15 cellular contexts compared by ENCODE assay signal in the genomic region with DNA sequence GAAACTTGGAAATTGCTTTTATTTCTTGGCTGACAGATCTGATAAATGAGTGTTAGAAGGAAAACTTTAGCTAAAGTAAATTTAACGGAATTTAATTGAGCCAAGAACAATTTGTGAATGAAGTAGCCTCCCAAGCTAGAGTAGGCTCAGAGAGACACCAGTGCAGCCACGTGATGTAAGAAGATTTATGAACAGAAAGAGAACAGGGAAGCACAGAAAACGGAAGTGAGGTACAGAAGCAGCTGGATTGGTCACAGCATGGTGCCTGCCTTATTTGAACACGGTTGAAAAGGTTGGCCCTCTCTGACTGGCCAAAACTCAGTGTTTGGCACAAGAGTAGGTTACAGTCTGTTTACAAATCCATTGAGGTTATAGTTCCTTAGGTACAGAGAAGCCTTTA. TPM values are rescaled to one million over a fixed set of nuclear protein-coding genes. Genes with fewer than 3 reads are reported as not detected.
DNase-seq lines count a peak whose midpoint lies in the region; ATAC-seq and TF ChIP-seq lines count a peak whose summit lies in the region.
"Had no signal": no experiment of that assay in that cellular context is flagged by ENCODE, and none has a peak within 500 bp of the region (broad histone marks: within the 10 kb centered on the region; RNA-seq: fewer than 3 reads in every experiment).

No MANE protein-coding gene starts in this region.

- H3K36me3 Mint-ChIP-seq in CD4-positive, alpha-beta T cell (ENCODE audit: low read depth): peaks cover 4% of the 10 kb centered on the region

- POLR2A ChIA-PET in OCI-LY7 (lab: Charles Lee): interaction anchor here (0.5 to 3.2 kb wide), 4 partner anchors 11 to 1851 kb away, joined by 3 to 13 read pairs (median 5); no protein-coding TSS in a partner anchor
- POLR2A ChIA-PET in CD4-positive, alpha-beta T cell (lab: Charles Lee): interaction anchor here (1.2 kb wide), 1 partner anchor 15 kb away, joined by 5 read pairs; no protein-coding TSS in a partner anchor

- H3K27me3 ChIP-seq in left lung: no peaks in the 10 kb centered on the region
- no peaks in the 10 kb centered on the region for H3K27me3 ChIP-seq in CD4-positive, alpha-beta T cell (ENCODE audit: control insufficient read depth, insufficient read depth, low read length)
- no peaks in the 10 kb centered on the region for H3K27me3 ChIP-seq in sigmoid colon
- H3K27me3 ChIP-seq: BE2C had no signal

- no peaks in the 10 kb centered on the region for H3K9me2 ChIP-seq in OCI-LY7 (ENCODE audit: insufficient read depth, low read length)

- no peaks in the 10 kb centered on the region for H4K20me1 ChIP-seq in OCI-LY7 (ENCODE audit: insufficient read depth, low read length)

- intact Hi-C loops in OCI-LY7 (cut with micrococcal nuclease; ENCODE audit: unreplicated experiment): no loop called here
- intact Hi-C loops in left lung (cut with DNase I): no loop called here
- intact Hi-C loops in CD4-positive, alpha-beta T cell (cut with DNase I, micrococcal nuclease): no loop called here
- intact Hi-C loops in sigmoid colon (cut with DNase I): no loop called here

- peak; percentile 65 for ATAC-seq in HG02938 (IDR thresholded peaks at IDR 0.05; ENCODE audit: unreplicated experiment)
- ATAC-seq in left lung: peak; percentile 58
- no peak for ATAC-seq in CD4-positive, alpha-beta T cell (ENCODE audit: poor library complexity)
- ATAC-seq: psoas muscle had no signal

- no peaks in the 10 kb centered on the region for H3K4me1 Mint-ChIP-seq in CD4-positive, alpha-beta T cell (ENCODE audit: low read depth)

- DNase-seq in GM12865 (ENCODE audit: low read depth) (peak; percentile 38), OCI-LY7 (ENCODE audit: low spot score) (peak; percentile 57), left lung (no peak), coronary artery (ENCODE audit: low spot score) (no peak), sigmoid colon (no peak)
- DNase-seq in CD4-positive, alpha-beta T cell: no peak
- no peak for DNase-seq in activated CD4-positive, CD25-positive, alpha-beta regulatory T cell treated with anti-CD3 and anti-CD28 coated beads, Interleukin-2, amount 50 U/mL, for 72 hours
- DNase-seq: activated CD8-positive, alpha-beta memory T cell treated with anti-CD3 and anti-CD28 coated beads, Interleukin-2, amount 50 U/mL, for 4 hours; BE2C; NCI-H2227 treated with DMSO at 0.1 percent for 48 hours; psoas muscle; SIG-M5; WERI-Rb-1 had no signal

- no peak for TF ChIP-seq CTCF in GM12865 (IDR thresholded peaks at IDR 0.05; ENCODE audit: insufficient read depth, low read depth, low read length, missing control alignments)
- no peak for TF ChIP-seq CTCF in OCI-LY7 (conservative IDR thresholded peaks at IDR 0.05; ENCODE audit: low read length)
- no peak for TF ChIP-seq CTCF in left lung (IDR thresholded peaks at IDR 0.05)
- TF ChIP-seq CTCF in coronary artery (IDR thresholded peaks at IDR 0.05): no peak
- TF ChIP-seq CTCF in CD4-positive, alpha-beta T cell (IDR thresholded peaks at IDR 0.05): no peak
- no peak for TF ChIP-seq CTCF in sigmoid colon (IDR thresholded peaks at IDR 0.05)

- H3K27ac Mint-ChIP-seq in CD4-positive, alpha-beta T cell: no peak overlapping the region
- H3K27ac Mint-ChIP-seq: stimulated activated naive CD8-positive, alpha-beta T cell treated with anti-CD3 and anti-CD28 coated beads, Interleukin-15, Interleukin-2, amounts not matched to agents 100 ng/mL and 50 ng/mL, for 24 hours had no signal

- H3K9me3 ChIP-seq in OCI-LY7 (ENCODE audit: low read length) (peaks cover 18% of the 10 kb centered on the region; the same call in 1 of the 2 replicates), left lung (peaks cover 0 to 4% of the 10 kb centered on the region in 2 donors), sigmoid colon (peaks cover 0 to 4% (median 0%) of the 10 kb centered on the region in 4 donors)
- no peaks in the 10 kb centered on the region for H3K9me3 ChIP-seq in CD4-positive, alpha-beta T cell (ENCODE audit: control insufficient read depth, low read length)
- H3K9me3 ChIP-seq: BE2C, psoas muscle had no signal

- CTCF ChIA-PET in OCI-LY7 (lab: Charles Lee; ENCODE audit: unreplicated experiment): no interaction called here
- CTCF ChIA-PET in CD4-positive, alpha-beta T cell (lab: Charles Lee): no interaction called here

- WGBS in sigmoid colon, 2 donors: 55 to 87% methylated on average over 4 of the region's 4 CpGs

- BruUV-seq in OCI-LY7 (replicated peaks; lab: Mats Ljungman, UMichigan): no TSS peak

- no peaks in the 10 kb centered on the region for H3K27me3 Mint-ChIP-seq in CD4-positive, alpha-beta T cell
- H3K27me3 Mint-ChIP-seq: stimulated activated naive CD8-positive, alpha-beta T cell treated with anti-CD3 and anti-CD28 coated beads, Interleukin-15, Interleukin-2, amounts not matched to agents 100 ng/mL and 50 ng/mL, for 24 hours had no signal

- H3K79me2 ChIP-seq in OCI-LY7 (ENCODE audit: insufficient read depth, low read depth, low read length): no peaks in the 10 kb centered on the region

- no peak overlapping the region for H3K4me3 ChIP-seq in GM12865 (ENCODE audit: low read depth, low read length)
- H3K4me3 ChIP-seq in OCI-LY7 (ENCODE audit: low read depth, low read length, poor library complexity, severe bottlenecking): no peak overlapping the region
- no peak overlapping the region for H3K4me3 ChIP-seq in left lung
- H3K4me3 ChIP-seq in coronary artery: no peak overlapping the region
- no peak overlapping the region for H3K4me3 ChIP-seq in sigmoid colon
- H3K4me3 ChIP-seq: psoas muscle had no signal

- no peak overlapping the region for H3K4me3 Mint-ChIP-seq in CD4-positive, alpha-beta T cell
- H3K4me3 Mint-ChIP-seq: stimulated activated naive CD8-positive, alpha-beta T cell treated with anti-CD3 and anti-CD28 coated beads, Interleukin-15, Interleukin-2, amounts not matched to agents 100 ng/mL and 50 ng/mL, for 24 hours had no signal

- no peak for TF ChIP-seq POLR2A in sigmoid colon (IDR thresholded peaks at IDR 0.05)

- H3K4me2 ChIP-seq in OCI-LY7 (ENCODE audit: low read length): peak overlapping the region; percentile 27; the same call in 1 of the 2 replicates

- H3K36me3 ChIP-seq in OCI-LY7 (ENCODE audit: insufficient read depth, low read length) (no peaks in the 10 kb centered on the region), left lung (no peaks in the 10 kb centered on the region), sigmoid colon (no peaks in the 10 kb centered on the region)
- H3K36me3 ChIP-seq: BE2C, WERI-Rb-1 had no signal

- H2AFZ ChIP-seq in OCI-LY7 (ENCODE audit: low read length): peak overlapping the region; percentile 98

- no peak for TF ChIP-seq EP300 in sigmoid colon (IDR thresholded peaks at IDR 0.05)

- H3K27ac ChIP-seq in OCI-LY7 (ENCODE audit: low read depth, low read length, poor library complexity, severe bottlenecking) (no peak overlapping the region), left lung (peak overlapping the region in 1 of 2 donors; percentile 64), coronary artery (no peak overlapping the region), sigmoid colon (no peak overlapping the region)
- H3K27ac ChIP-seq in CD4-positive, alpha-beta T cell (ENCODE audit: low read depth, low read length): no peak overlapping the region
- H3K27ac ChIP-seq: psoas muscle, WERI-Rb-1 had no signal

- peaks cover 3% of the 10 kb centered on the region for H3K9me3 Mint-ChIP-seq in CD4-positive, alpha-beta T cell

- H3K4me1 ChIP-seq in OCI-LY7 (ENCODE audit: insufficient read depth, low read length, poor library complexity, severe bottlenecking): peaks cover 8% of the 10 kb centered on the region
- peaks cover 0 to 41% of the 10 kb centered on the region in 2 donors for H3K4me1 ChIP-seq in left lung
- no peaks in the 10 kb centered on the region for H3K4me1 ChIP-seq in sigmoid colon
- H3K4me1 ChIP-seq: BE2C, psoas muscle had no signal

RNA-seq across cellular contexts. Expression of gene IFNGR1, which starts 29.5 kb away (rescaled TPM):
- total RNA-seq in OCI-LY7 (2014; rRNA removed; shearing (Covaris generic)): 23.2 and 25.6 TPM in 2 replicates
- total RNA-seq in OCI-LY7 (2022) (22.8 and 23.6 TPM in 2 replicates), left lung (100 to 1,000 TPM; 131 to 171 TPM), sigmoid colon (10 to 100 TPM; 47.4 to 67.1 (median 62.3) TPM)
- total RNA-seq in CD4-positive, alpha-beta T cell: 10 to 100 TPM; 81.7 to 84.3 TPM
- 100 to 1,000 TPM in 1 of 3 donors, 10 to 100 TPM in 2; 32.4 to 116 (median 52.7) TPM for polyA plus RNA-seq in sigmoid colon

Comparison
In these comparisons a context has a peak if more than half of its experiments do, and no peak if none do; other contexts are left out.
1. DNase-seq: peak in GM12865 (single experiment) and OCI-LY7 (single experiment); none in left lung (0 of 2), coronary artery (single experiment), CD4-positive, alpha-beta T cell (0 of 10), activated CD4-positive, CD25-positive, alpha-beta regulatory T cell treated with anti-CD3 and anti-CD28 coated beads, Interleukin-2, amount 50 U/mL, for 72 hours (single experiment) and sigmoid colon (single experiment).